Comparison of ENCODE assay signal across 10 cellular contexts in genomic region chr2:202171246-202171833, GRCh38.
A peak's percentile ranks its signal among the peaks of the same experiment; 100 is the strongest.
DNase-seq lines count a peak whose midpoint lies in the region; ATAC-seq, FAIRE-seq and TF ChIP-seq lines count a peak whose summit lies in the region.
"Had no signal": no experiment of that assay in that cellular context is flagged by ENCODE, and none has a peak within 500 bp of the region (broad histone marks: within the 10 kb centered on the region; RNA-seq: fewer than 3 reads in every experiment).

No MANE protein-coding gene starts in this region.

- no peaks in the 10 kb centered on the region for H3K79me1 ChIP-seq in neuronal stem cell (ENCODE audit: low read depth, low read length)

- H4K91ac ChIP-seq in neuronal stem cell (ENCODE audit: low read depth, low read length, poor library complexity) = no peak overlapping the region

- no peak overlapping the region for H3K4ac ChIP-seq in neuronal stem cell (ENCODE audit: low read length)

- no peaks in the 10 kb centered on the region for H3K4me1 ChIP-seq in RWPE2 (ENCODE audit: insufficient read depth, poor library complexity, severe bottlenecking)
- peaks cover 0 to 2% of the 10 kb centered on the region in 2 donors for H3K4me1 ChIP-seq in neuronal stem cell (ENCODE audit: control insufficient read depth in 2 of 2, insufficient read depth in 1 of 2, low read depth in 1 of 2, low read length in 2 of 2)
- peaks cover 4% of the 10 kb centered on the region for H3K4me1 ChIP-seq in effector memory CD4-positive, alpha-beta T cell (ENCODE audit: control insufficient read depth, insufficient read depth, low read length, poor library complexity, severe bottlenecking)

- H3K4me3 ChIP-seq in RWPE2 (ENCODE audit: severe bottlenecking) (no peak overlapping the region), foreskin fibroblast (ENCODE audit: low read depth in 1 of 2, low read length in 2 of 2) (peak overlapping the region in 1 of 2 donors; percentile 17), neuronal stem cell (ENCODE audit: low read length in 2 of 2) (peak overlapping the region in 1 of 2 donors; percentile 25)
- H3K4me3 ChIP-seq in effector memory CD4-positive, alpha-beta T cell (ENCODE audit: insufficient read depth, low read depth, low read length, poor library complexity, severe bottlenecking) = no peak overlapping the region

- no peak overlapping the region for H2BK12ac ChIP-seq in neuronal stem cell (ENCODE audit: low read length)

- no CpG with 5 or more reads among the region's 32 CpGs for WGBS in neuronal stem cell (ENCODE audit: extremely low coverage in 2 of 2, insufficient read length in 2 of 2, insufficient replicate concordance in 1 of 2), 2 donors

- H4K8ac ChIP-seq in neuronal stem cell (ENCODE audit: low read depth, low read length) = no peak overlapping the region

- H2AFZ ChIP-seq in neuronal stem cell (ENCODE audit: low read length) = peak overlapping the region; percentile 86

- no peak overlapping the region for H2BK5ac ChIP-seq in neuronal stem cell (ENCODE audit: low read length)

- H3K9me3 ChIP-seq in RWPE2 (ENCODE audit: severe bottlenecking) (no peaks in the 10 kb centered on the region), neuronal stem cell (replicated peaks in 1 of 2; ENCODE audit: control insufficient read depth in 2 of 2, insufficient read depth in 1 of 2, low read depth in 1 of 2, low read length in 2 of 2) (peaks cover 0 to 2% of the 10 kb centered on the region in 2 donors)
- H3K9me3 ChIP-seq in effector memory CD4-positive, alpha-beta T cell (ENCODE audit: control insufficient read depth, low read length) = no peaks in the 10 kb centered on the region

- H3K27ac ChIP-seq in RWPE2 (ENCODE audit: poor library complexity, severe bottlenecking) = no peak overlapping the region
- H3K27ac ChIP-seq in neuronal stem cell (replicated peaks; ENCODE audit: low read length) = no peak overlapping the region
- no peak overlapping the region for H3K27ac ChIP-seq in effector memory CD4-positive, alpha-beta T cell (ENCODE audit: insufficient read depth, low read length, poor library complexity, severe bottlenecking)
- H3K27ac ChIP-seq: VCaP had no signal

- H3K4me2 ChIP-seq in neuronal stem cell (ENCODE audit: insufficient read depth, low read length, poor library complexity, severe bottlenecking) = peak overlapping the region; percentile 37

- ATAC-seq in RWPE2 (ENCODE audit: low read depth) (0 out of 3 replicates have a peak, but pooled peaks have one; percentile 31), HG03571 (IDR thresholded peaks at IDR 0.05; ENCODE audit: unreplicated experiment) (no peak)

- no peaks in the 10 kb centered on the region for H3K27me3 ChIP-seq in RWPE2 (ENCODE audit: insufficient read depth, poor library complexity, severe bottlenecking)
- peaks cover 0 to 37% (median 5%) of the 10 kb centered on the region in 3 experiments for H3K27me3 ChIP-seq in neuronal stem cell (ENCODE audit: control insufficient read depth in 3 of 3, insufficient read depth in 3 of 3, low read depth in 1 of 3, low read length in 3 of 3)
- no peaks in the 10 kb centered on the region for H3K27me3 ChIP-seq in effector memory CD4-positive, alpha-beta T cell (replicated peaks; ENCODE audit: control insufficient read depth, insufficient read depth, low read length, poor library complexity, severe bottlenecking)

- H2BK15ac ChIP-seq in neuronal stem cell (ENCODE audit: low read length) = no peak overlapping the region

- peak; percentile 76 for DNase-seq in ELF-1 (ENCODE audit: low read depth, low spot score)
- DNase-seq in RWPE2 (ENCODE audit: low spot score) = no peak
- DNase-seq in foreskin fibroblast = peak; percentile 23 to 60
- DNase-seq in neuronal stem cell (ENCODE audit: low spot score) = peak; percentile 21
- DNase-seq in GM20000 (ENCODE audit: low spot score) = no peak
- no peak for DNase-seq in H54 (ENCODE audit: insufficient read length, low spot score)
- no peak for DNase-seq in effector memory CD4-positive, alpha-beta T cell
- DNase-seq: NCI-H1694 treated with DMSO at 0.1 percent for 48 hours had no signal

- H2AK5ac ChIP-seq in neuronal stem cell (ENCODE audit: low read depth, low read length) = no peak overlapping the region

- peak overlapping the region; percentile 27 for H3K18ac ChIP-seq in neuronal stem cell (ENCODE audit: low read length)

- H3K9ac ChIP-seq in neuronal stem cell (ENCODE audit: low read depth, low read length, poor library complexity) = no peak overlapping the region

- TF ChIP-seq POLR2A in H54 (IDR thresholded peaks at IDR 0.05; ENCODE audit: low read depth, low read length) = no peak

- no peak overlapping the region for H3K23ac ChIP-seq in neuronal stem cell (ENCODE audit: low read depth, low read length, poor library complexity)

- H3K36me3 ChIP-seq in RWPE2 (ENCODE audit: low read depth) = no peaks in the 10 kb centered on the region
- H3K36me3 ChIP-seq in neuronal stem cell (replicated peaks in 1 of 2; ENCODE audit: control insufficient read depth in 2 of 2, insufficient read depth in 2 of 2, low read length in 2 of 2) = no peaks in the 10 kb centered on the region
- no peaks in the 10 kb centered on the region for H3K36me3 ChIP-seq in effector memory CD4-positive, alpha-beta T cell (ENCODE audit: control insufficient read depth, insufficient read depth, low read length)

- no peak for FAIRE-seq in H54 (lab: Jason Lieb, UNC)

- TF ChIP-seq CTCF in RWPE2 (IDR thresholded peaks at IDR 0.05; ENCODE audit: poor library complexity, severe bottlenecking) (no peak), foreskin fibroblast (IDR thresholded peaks at IDR 0.05; ENCODE audit: low read depth, low read length) (no peak), GM20000 (IDR thresholded peaks at IDR 0.05; ENCODE audit: extremely low read depth, missing control alignments) (no peak)

- no peak overlapping the region for H2BK120ac ChIP-seq in neuronal stem cell (ENCODE audit: low read depth, low read length)

- no peak overlapping the region for H3K14ac ChIP-seq in neuronal stem cell (ENCODE audit: low read length)

Comparison
In these comparisons a context has a peak if more than half of its experiments do, and no peak if none do; other contexts are left out.
1. DNase-seq: peak in ELF-1 (single experiment), foreskin fibroblast (2 of 2) and neuronal stem cell (single experiment); none in RWPE2 (single experiment), GM20000 (single experiment), H54 (single experiment) and effector memory CD4-positive, alpha-beta T cell (0 of 3).